In the genomic region with DNA sequence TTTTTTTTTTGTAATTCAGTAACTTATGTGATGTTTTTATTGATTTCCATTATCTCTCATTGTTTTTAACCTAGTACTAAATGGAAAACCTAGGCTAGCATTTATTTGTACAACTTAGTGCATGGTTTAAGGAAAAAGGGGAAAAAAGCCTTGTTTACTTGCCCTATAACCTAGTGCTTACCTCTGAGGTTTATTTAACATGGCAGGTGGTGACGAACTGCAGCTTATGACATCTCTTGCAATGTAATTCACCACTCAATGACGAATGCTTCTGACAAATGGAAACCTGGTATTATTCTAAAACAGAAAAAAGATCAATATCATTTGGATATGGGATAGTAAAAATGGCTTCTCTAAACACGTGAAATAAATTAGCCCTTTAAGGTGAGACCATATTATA, we compare ENCODE assay signal across 30 cellular contexts.
DNase-seq lines count a peak whose midpoint lies in the region; ATAC-seq and TF ChIP-seq lines count a peak whose summit lies in the region.
"Had no signal": no experiment of that assay in that cellular context is flagged by ENCODE, and none has a peak within 500 bp of the region (broad histone marks: within the 10 kb centered on the region; RNA-seq: fewer than 3 reads in every experiment).

No MANE protein-coding gene starts in this region.

- H3K4me3 Mint-ChIP-seq in progenitor cell of endocrine pancreas (ENCODE audit: low read depth) = no peak overlapping the region
- H3K4me3 Mint-ChIP-seq: activated CD4-positive, alpha-beta T cell treated with anti-CD3 and anti-CD28 coated beads, Interleukin-2, amount 10 ng/mL, durations not matched to agents 24 days and 14 days; activated naive CD8-positive, alpha-beta T cell treated with anti-CD3 and anti-CD28 coated beads, Interleukin-2, amount 10 ng/mL, durations not matched to agents 7 days and 5 days; CD8-positive, alpha-beta memory T cell; effector memory CD8-positive, alpha-beta T cell; nephron; stimulated activated naive B cell treated with anti-CD40 and anti-IgM and Interleukin-4, amounts not matched to agents 10 μg/mL and 1 μg/mL and 100 μg/mL, for 72 hours had no signal

- H3K36me3 Mint-ChIP-seq in progenitor cell of endocrine pancreas (ENCODE audit: insufficient read depth) = no peaks in the 10 kb centered on the region
- H3K36me3 Mint-ChIP-seq: activated naive CD8-positive, alpha-beta T cell treated with anti-CD3 and anti-CD28 coated beads, Interleukin-2, amount 10 ng/mL, durations not matched to agents 7 days and 5 days; CD8-positive, alpha-beta memory T cell; stimulated activated naive B cell treated with anti-CD40 and anti-IgM and Interleukin-4, amounts not matched to agents 10 μg/mL and 1 μg/mL and 100 μg/mL, for 72 hours had no signal

- peak overlapping the region; percentile 50 for H3K27ac Mint-ChIP-seq in progenitor cell of endocrine pancreas
- H3K27ac Mint-ChIP-seq: activated CD4-positive, alpha-beta T cell treated with anti-CD3 and anti-CD28 coated beads, Interleukin-2, amount 10 ng/mL, durations not matched to agents 24 days and 14 days; activated naive CD8-positive, alpha-beta T cell treated with anti-CD3 and anti-CD28 coated beads, Interleukin-2, amount 10 ng/mL, durations not matched to agents 7 days and 5 days; CD8-positive, alpha-beta memory T cell; effector memory CD8-positive, alpha-beta T cell; stimulated activated naive B cell treated with anti-CD40 and anti-IgM and Interleukin-4, amounts not matched to agents 10 μg/mL and 1 μg/mL and 100 μg/mL, for 72 hours had no signal

- TF ChIP-seq EP300 in suprapubic skin (IDR thresholded peaks at IDR 0.05) = no peak

- H3K27me3 ChIP-seq in suprapubic skin = no peaks in the 10 kb centered on the region
- no peaks in the 10 kb centered on the region for H3K27me3 ChIP-seq in upper lobe of right lung
- H3K27me3 ChIP-seq: ascending aorta, BE2C, cardiac muscle cell, foreskin keratinocyte, heart left ventricle, pancreas had no signal

- DNase-seq in NCI-H345 (lab: John Stamatoyannopoulos, UW) = peak; percentile 14
- DNase-seq in NCI-H345 treated with DMSO at 0.1 percent for 48 hours (lab: John Stamatoyannopoulos, UW; ENCODE audit: unreplicated experiment) = no peak
- peak; percentile 31 for DNase-seq in HuH-7.5 (ENCODE audit: low spot score)
- peak; percentile 53 for DNase-seq in SHP77 treated with DMSO at 0.1 percent for 48 hours (lab: John Stamatoyannopoulos, UW)
- DNase-seq in progenitor cell of endocrine pancreas (ENCODE audit: low spot score, unreplicated experiment) = no peak
- no peak for DNase-seq in suprapubic skin (ENCODE audit: low spot score in 2 of 2)
- DNase-seq in upper lobe of right lung = no peak
- DNase-seq: ACHN; activated effector memory CD4-positive, alpha-beta T cell treated with anti-CD3 and anti-CD28 coated beads, Interleukin-2, amount 50 U/mL, for 16 hours; activated naive CD8-positive, alpha-beta T cell treated with anti-CD3 and anti-CD28 coated beads, Interleukin-2, amount 10 ng/mL, durations not matched to agents 7 days and 5 days; activated T-cell treated with anti-CD3 and anti-CD28 coated beads, Interleukin-2, amount 50 U/mL, for 1 hour; BE2C; CD8-positive, alpha-beta memory T cell; DMS79 treated with DMSO at 0.1 percent for 48 hours; effector memory CD8-positive, alpha-beta T cell; foreskin keratinocyte; GF-D8; heart left ventricle; pancreas; stimulated activated naive B cell treated with anti-CD40 and anti-IgM and Interleukin-4, amounts not matched to agents 10 μg/mL and 1 μg/mL and 100 μg/mL, for 72 hours; SW 1271; T1000; WERI-Rb-1 had no signal

- H3K4me1 ChIP-seq in suprapubic skin (no peaks in the 10 kb centered on the region), upper lobe of right lung (no peaks in the 10 kb centered on the region)
- H3K4me1 ChIP-seq: ascending aorta, heart left ventricle, pancreas had no signal

- H3K27ac ChIP-seq in suprapubic skin (no peak overlapping the region), upper lobe of right lung (no peak overlapping the region)
- H3K27ac ChIP-seq: ascending aorta, cardiac muscle cell, coronary artery, foreskin keratinocyte, heart left ventricle, pancreas, WERI-Rb-1 had no signal

- intact Hi-C loops in upper lobe of right lung (cut with DNase I) = no loop called here

- H3K36me3 ChIP-seq in suprapubic skin = no peaks in the 10 kb centered on the region
- no peaks in the 10 kb centered on the region for H3K36me3 ChIP-seq in upper lobe of right lung
- H3K36me3 ChIP-seq: ascending aorta, BE2C, cardiac muscle cell, heart left ventricle, pancreas, WERI-Rb-1 had no signal

- no peaks in the 10 kb centered on the region for H3K27me3 Mint-ChIP-seq in progenitor cell of endocrine pancreas
- H3K27me3 Mint-ChIP-seq: activated CD4-positive, alpha-beta T cell treated with anti-CD3 and anti-CD28 coated beads, Interleukin-2, amount 10 ng/mL, durations not matched to agents 24 days and 14 days; activated naive CD8-positive, alpha-beta T cell treated with anti-CD3 and anti-CD28 coated beads, Interleukin-2, amount 10 ng/mL, durations not matched to agents 7 days and 5 days; CD8-positive, alpha-beta memory T cell; effector memory CD8-positive, alpha-beta T cell; stimulated activated naive B cell treated with anti-CD40 and anti-IgM and Interleukin-4, amounts not matched to agents 10 μg/mL and 1 μg/mL and 100 μg/mL, for 72 hours had no signal

- H3K9me3 ChIP-seq in suprapubic skin = no peaks in the 10 kb centered on the region
- H3K9me3 ChIP-seq in upper lobe of right lung = no peaks in the 10 kb centered on the region
- H3K9me3 ChIP-seq: ascending aorta, BE2C, heart left ventricle, pancreas had no signal

- H3K4me3 ChIP-seq in suprapubic skin (no peak overlapping the region), upper lobe of right lung (no peak overlapping the region)
- H3K4me3 ChIP-seq: ascending aorta, cardiac muscle cell, coronary artery, heart left ventricle, pancreas had no signal

- ATAC-seq in GM19023 (IDR thresholded peaks at IDR 0.05; ENCODE audit: unreplicated experiment) = no peak
- ATAC-seq in upper lobe of right lung = no peak
- ATAC-seq: effector memory CD8-positive, alpha-beta T cell; foreskin keratinocyte; heart left ventricle; sciatic nerve had no signal

- H3K4me1 Mint-ChIP-seq in progenitor cell of endocrine pancreas (ENCODE audit: low read depth) = peaks cover 17% of the 10 kb centered on the region
- H3K4me1 Mint-ChIP-seq: activated CD4-positive, alpha-beta T cell treated with anti-CD3 and anti-CD28 coated beads, Interleukin-2, amount 10 ng/mL, durations not matched to agents 24 days and 14 days; activated naive CD8-positive, alpha-beta T cell treated with anti-CD3 and anti-CD28 coated beads, Interleukin-2, amount 10 ng/mL, durations not matched to agents 7 days and 5 days; CD8-positive, alpha-beta memory T cell; stimulated activated naive B cell treated with anti-CD40 and anti-IgM and Interleukin-4, amounts not matched to agents 10 μg/mL and 1 μg/mL and 100 μg/mL, for 72 hours had no signal

- 54% methylated on average over 3 of the region's 3 CpGs for WGBS in suprapubic skin

- no peak for TF ChIP-seq POLR2A in suprapubic skin (IDR thresholded peaks at IDR 0.05)

- TF ChIP-seq CTCF in progenitor cell of endocrine pancreas (IDR thresholded peaks at IDR 0.05; ENCODE audit: unreplicated experiment) = no peak
- TF ChIP-seq CTCF in suprapubic skin (IDR thresholded peaks at IDR 0.05) = no peak
- no peak for TF ChIP-seq CTCF in upper lobe of right lung (IDR thresholded peaks at IDR 0.05)

- peaks cover 3% of the 10 kb centered on the region for H3K9me3 Mint-ChIP-seq in progenitor cell of endocrine pancreas (ENCODE audit: low read depth)
- H3K9me3 Mint-ChIP-seq: nephron; stimulated activated naive B cell treated with anti-CD40 and anti-IgM and Interleukin-4, amounts not matched to agents 10 μg/mL and 1 μg/mL and 100 μg/mL, for 72 hours had no signal

Comparison
In these comparisons a context has a peak if more than half of its experiments do, and no peak if none do; other contexts are left out.
1. DNase-seq: peak in NCI-H345 (single experiment), HuH-7.5 (single experiment) and SHP77 treated with DMSO at 0.1 percent for 48 hours (single experiment); none in NCI-H345 treated with DMSO at 0.1 percent for 48 hours (single experiment), progenitor cell of endocrine pancreas (single experiment), suprapubic skin (0 of 2) and upper lobe of right lung (single experiment).